20 cellular contexts compared by ENCODE assay signal in the genomic region with DNA sequence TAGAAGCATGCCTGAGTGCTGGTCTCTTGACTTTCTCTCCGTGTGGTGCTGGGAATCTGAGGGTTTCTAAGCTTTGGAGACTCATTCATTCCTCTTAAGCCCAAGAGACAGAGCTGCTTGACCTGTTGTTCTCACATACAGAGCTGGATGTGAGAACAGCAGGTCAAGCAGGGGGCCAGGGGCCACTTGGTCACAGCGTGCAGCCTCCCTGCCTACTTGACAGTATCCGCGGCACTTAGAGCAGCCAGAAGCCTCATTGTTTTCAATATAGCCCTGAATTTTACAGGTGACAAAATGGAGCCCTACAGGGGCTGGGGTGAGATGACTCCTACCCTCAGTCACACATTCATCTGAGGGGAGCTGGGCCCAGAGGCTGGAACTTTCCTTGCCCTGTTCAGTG.
"Had no signal": no experiment of that assay in that cellular context is flagged by ENCODE, and none has a peak within 500 bp of the region (broad histone marks: within the 10 kb centered on the region; RNA-seq: fewer than 3 reads in every experiment).

No MANE protein-coding gene starts in this region.

- H3K36me3 ChIP-seq: brain microvascular endothelial cell, SJCRH30 had no signal

- H3K27ac ChIP-seq: brain microvascular endothelial cell, KMS-11, SJCRH30, VCaP had no signal

- H3K9ac ChIP-seq: KMS-11, SK-N-SH had no signal

- H3K4me2 ChIP-seq: KMS-11, SK-N-SH had no signal

- H3K4me1 ChIP-seq: SJCRH30 had no signal

- H3K9me3 ChIP-seq: SJCRH30, SK-N-SH had no signal

- H3K27me3 ChIP-seq: brain microvascular endothelial cell, SJCRH30 had no signal

- H3K4me3 ChIP-seq: SJCRH30 had no signal

- DNase-seq: activated CD4-positive, alpha-beta memory T cell treated with anti-CD3 and anti-CD28 coated beads, Interleukin-2, amount 10 ng/mL, durations not matched to agents 7 days and 5 days; activated CD4-positive, alpha-beta T cell treated with anti-CD3 and anti-CD28 coated beads, Interleukin-2, amount 50 U/mL, for 1 hour; activated CD4-positive, CD25-positive, alpha-beta regulatory T cell; activated gamma-delta T cell treated with Interleukin-2 at 50 U/mL for 16 hours; activated naive CD4-positive, alpha-beta T cell treated with anti-CD3 and anti-CD28 coated beads, Interleukin-2, amount 10 ng/mL, durations not matched to agents 7 days and 5 days; activated naive CD8-positive, alpha-beta T cell treated with anti-CD3 and anti-CD28 coated beads for 36 hours; activated T-cell treated with anti-CD3 and anti-CD28 coated beads for 4 hours; activated T-cell treated with anti-CD3 and anti-CD28 coated beads, Interleukin-2, amount 50 U/mL, for 48 hours; brain microvascular endothelial cell; NCI-H1105; NCI-H1436; NCI-H1694 treated with DMSO at 0.1 percent for 48 hours; NCI-H2029 treated with DMSO at 0.1 percent for 48 hours; NCI-H446; NCI-H526 treated with DMSO at 0.1 percent for 48 hours; SJCRH30; SK-N-SH; T-helper 1 cell had no signal
